In the genomic region with DNA sequence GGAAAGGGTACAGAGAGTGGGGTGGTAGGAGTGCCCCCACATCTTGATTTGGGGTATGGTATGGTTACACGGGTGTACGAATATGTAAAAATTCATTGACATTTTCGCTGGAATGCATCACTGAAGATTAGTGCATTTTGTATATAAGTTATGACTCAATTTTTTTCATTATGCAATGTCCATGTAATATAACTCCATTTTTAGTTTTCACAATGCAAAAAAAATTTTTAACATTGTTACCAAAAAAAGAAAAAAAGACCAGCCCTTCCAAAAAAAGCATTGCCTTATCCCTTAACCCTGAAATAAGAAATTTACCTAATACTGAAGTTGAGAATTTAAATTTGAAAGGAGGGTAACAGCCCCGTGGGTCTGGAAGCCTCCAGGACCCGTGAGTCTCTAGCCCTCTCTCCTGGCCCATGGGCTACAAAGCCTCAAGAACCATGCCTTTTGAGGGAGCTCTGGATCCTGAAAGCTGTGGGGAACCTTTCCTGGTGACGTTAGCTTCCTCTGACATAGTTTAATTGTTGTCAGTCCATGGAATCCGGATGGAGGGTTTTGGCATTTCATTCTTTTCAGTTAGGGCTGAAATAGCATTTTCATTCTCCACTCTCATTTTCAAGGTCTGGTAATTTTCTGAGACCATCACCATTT, we compare ENCODE assay signal across 20 cellular contexts. TPM values are rescaled to one million over a fixed set of nuclear protein-coding genes. Genes with fewer than 3 reads are reported as not detected.
DNase-seq lines count a peak whose midpoint lies in the region; ATAC-seq and TF ChIP-seq lines count a peak whose summit lies in the region.
"Had no signal": no experiment of that assay in that cellular context is flagged by ENCODE, and none has a peak within 500 bp of the region (broad histone marks: within the 10 kb centered on the region; RNA-seq: fewer than 3 reads in every experiment).

No MANE protein-coding gene starts in this region.

- peaks cover 49% of the 10 kb centered on the region for H3K4me1 Mint-ChIP-seq in chondrocyte (ENCODE audit: low read depth)
- H3K4me1 Mint-ChIP-seq in activated T-helper 2 cell treated with anti-CD3 and anti-CD28 coated beads, Interferon-gamma antibody, Interleukin-2, Interleukin-4, amounts not matched to agents 10 μg/mL and 5 μg/mL and 100 μg/mL, durations not matched to agents 14 hours and 24 hours and 36 hours (ENCODE audit: low read depth), result no peaks in the 10 kb centered on the region
- H3K4me1 Mint-ChIP-seq in T-helper 17 cell, result peaks cover 5% of the 10 kb centered on the region
- H3K4me1 Mint-ChIP-seq: activated T-helper 17 cell treated with anti-CD3 and anti-CD28 coated beads, Interleukin-2, amount 50 U/mL, for 72 hours; stimulated activated naive B cell treated with anti-CD40 and anti-IgM and Interleukin-4, amounts not matched to agents 10 μg/mL and 1 μg/mL and 100 μg/mL, for 72 hours had no signal

- ATAC-seq in T-helper 17 cell, result no peak
- ATAC-seq: activated T-helper 17 cell treated with anti-CD3 and anti-CD28 coated beads, Interleukin-2, amount 50 U/mL, for 72 hours; stimulated activated naive B cell treated with anti-CD40 and anti-IgM and Interleukin-4, amounts not matched to agents 10 μg/mL and 1 μg/mL and 100 μg/mL, for 72 hours had no signal

- peak; percentile 37 for TF ChIP-seq RAD21 in Ishikawa (IDR thresholded peaks at IDR 0.05; ENCODE audit: low read depth)

- DNase-seq in AG09319 (ENCODE audit: extremely low read depth, low read depth) (no peak), chondrocyte (ENCODE audit: low spot score) (no peak), lung microvascular endothelial cell (ENCODE audit: low read depth in 2 of 2) (peak; percentile 94), T-helper 17 cell (no peak), GM03348 (ENCODE audit: low spot score) (no peak), cortex of kidney (lab: John Stamatoyannopoulos, UW) (no peak)
- no peak for DNase-seq in activated T-helper 2 cell treated with anti-CD3 and anti-CD28 coated beads, Interferon-gamma antibody, Interleukin-2, Interleukin-4, amounts not matched to agents 10 μg/mL and 5 μg/mL and 100 μg/mL, durations not matched to agents 14 hours and 24 hours and 36 hours (ENCODE audit: low spot score)
- DNase-seq: activated CD4-positive, alpha-beta T cell treated with anti-CD3 and anti-CD28 coated beads for 1 hour; CD8-positive, alpha-beta memory T cell; cerebellar nuclear complex; DND-41; KG1; NCI-H1092; stimulated activated naive B cell treated with anti-CD40 and anti-IgM and Interleukin-4, amounts not matched to agents 10 μg/mL and 1 μg/mL and 100 μg/mL, for 72 hours; T1000 had no signal

- intact Hi-C loops in activated T-helper 2 cell treated with anti-CD3 and anti-CD28 coated beads, Interferon-gamma antibody, Interleukin-2, Interleukin-4, amounts not matched to agents 10 μg/mL and 5 μg/mL and 100 μg/mL, durations not matched to agents 14 hours and 24 hours and 36 hours (cut with micrococcal nuclease), result no loop called here

- H3K27ac Mint-ChIP-seq in chondrocyte (ENCODE audit: unreplicated experiment) (peak overlapping the region; percentile 85), T-helper 17 cell (no peak overlapping the region)
- no peak overlapping the region for H3K27ac Mint-ChIP-seq in activated T-helper 2 cell treated with anti-CD3 and anti-CD28 coated beads, Interferon-gamma antibody, Interleukin-2, Interleukin-4, amounts not matched to agents 10 μg/mL and 5 μg/mL and 100 μg/mL, durations not matched to agents 14 hours and 24 hours and 36 hours
- H3K27ac Mint-ChIP-seq: activated T-helper 17 cell treated with anti-CD3 and anti-CD28 coated beads, Interleukin-2, amount 50 U/mL, for 72 hours; CD8-positive, alpha-beta memory T cell; stimulated activated naive B cell treated with anti-CD40 and anti-IgM and Interleukin-4, amounts not matched to agents 10 μg/mL and 1 μg/mL and 100 μg/mL, for 72 hours had no signal

- no peaks in the 10 kb centered on the region for H3K9me3 ChIP-seq in T-helper 17 cell (ENCODE audit: control insufficient read depth, low read length, poor library complexity, severe bottlenecking)
- H3K9me3 ChIP-seq: neutrophil, right atrium auricular region, tibial nerve had no signal

- no peak for TF ChIP-seq EP300 in Ishikawa (IDR thresholded peaks at IDR 0.05; ENCODE audit: borderline replicate concordance)

- H3K4me3 Mint-ChIP-seq in chondrocyte (ENCODE audit: unreplicated experiment) (no peak overlapping the region), T-helper 17 cell (no peak overlapping the region)
- no peak overlapping the region for H3K4me3 Mint-ChIP-seq in activated T-helper 2 cell treated with anti-CD3 and anti-CD28 coated beads, Interferon-gamma antibody, Interleukin-2, Interleukin-4, amounts not matched to agents 10 μg/mL and 5 μg/mL and 100 μg/mL, durations not matched to agents 14 hours and 24 hours and 36 hours (ENCODE audit: low read depth)
- H3K4me3 Mint-ChIP-seq: activated T-helper 17 cell treated with anti-CD3 and anti-CD28 coated beads, Interleukin-2, amount 50 U/mL, for 72 hours; CD8-positive, alpha-beta memory T cell; stimulated activated naive B cell treated with anti-CD40 and anti-IgM and Interleukin-4, amounts not matched to agents 10 μg/mL and 1 μg/mL and 100 μg/mL, for 72 hours had no signal

- no peaks in the 10 kb centered on the region for H3K9me3 Mint-ChIP-seq in chondrocyte (ENCODE audit: low read depth)
- no peaks in the 10 kb centered on the region for H3K9me3 Mint-ChIP-seq in activated T-helper 2 cell treated with anti-CD3 and anti-CD28 coated beads, Interferon-gamma antibody, Interleukin-2, Interleukin-4, amounts not matched to agents 10 μg/mL and 5 μg/mL and 100 μg/mL, durations not matched to agents 14 hours and 24 hours and 36 hours
- H3K9me3 Mint-ChIP-seq: activated T-helper 17 cell treated with anti-CD3 and anti-CD28 coated beads, Interleukin-2, amount 50 U/mL, for 72 hours; CD8-positive, alpha-beta memory T cell; stimulated activated naive B cell treated with anti-CD40 and anti-IgM and Interleukin-4, amounts not matched to agents 10 μg/mL and 1 μg/mL and 100 μg/mL, for 72 hours had no signal

- H3K27me3 Mint-ChIP-seq in chondrocyte (ENCODE audit: low read depth), result no peaks in the 10 kb centered on the region
- peaks cover 22% of the 10 kb centered on the region for H3K27me3 Mint-ChIP-seq in activated T-helper 2 cell treated with anti-CD3 and anti-CD28 coated beads, Interferon-gamma antibody, Interleukin-2, Interleukin-4, amounts not matched to agents 10 μg/mL and 5 μg/mL and 100 μg/mL, durations not matched to agents 14 hours and 24 hours and 36 hours (ENCODE audit: low read depth)
- H3K27me3 Mint-ChIP-seq in T-helper 17 cell, result peaks cover 28% of the 10 kb centered on the region

- H3K36me3 Mint-ChIP-seq in chondrocyte (ENCODE audit: low read depth) (no peaks in the 10 kb centered on the region), T-helper 17 cell (ENCODE audit: low read depth) (no peaks in the 10 kb centered on the region)
- no peaks in the 10 kb centered on the region for H3K36me3 Mint-ChIP-seq in activated T-helper 2 cell treated with anti-CD3 and anti-CD28 coated beads, Interferon-gamma antibody, Interleukin-2, Interleukin-4, amounts not matched to agents 10 μg/mL and 5 μg/mL and 100 μg/mL, durations not matched to agents 14 hours and 24 hours and 36 hours (ENCODE audit: low read depth)
- H3K36me3 Mint-ChIP-seq: CD8-positive, alpha-beta memory T cell; stimulated activated naive B cell treated with anti-CD40 and anti-IgM and Interleukin-4, amounts not matched to agents 10 μg/mL and 1 μg/mL and 100 μg/mL, for 72 hours had no signal

- peak; percentile 3 for TF ChIP-seq CTCF in AG09319 (IDR thresholded peaks at IDR 0.05; ENCODE audit: low read depth, low read length)
- TF ChIP-seq CTCF in chondrocyte (IDR thresholded peaks at IDR 0.05), result peak; percentile 51

TF ChIP-seq in Ishikawa, 13 proteins besides CTCF, POLR2A, EP300 and RAD21 (continues in another document):
- TF ChIP-seq YY1 (IDR thresholded peaks at IDR 0.05; ENCODE audit: low read depth), result no peak
- no peak for TF ChIP-seq TCF12 (IDR thresholded peaks at IDR 0.05; ENCODE audit: low read depth)
- TF ChIP-seq, protein P1, sequence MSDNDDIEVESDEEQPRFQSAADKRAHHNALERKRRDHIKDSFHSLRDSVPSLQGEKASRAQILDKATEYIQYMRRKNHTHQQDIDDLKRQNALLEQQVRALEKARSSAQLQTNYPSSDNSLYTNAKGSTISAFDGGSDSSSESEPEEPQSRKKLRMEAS (IDR thresholded peaks at IDR 0.05), result no peak
- no peak for TF ChIP-seq TEAD4 (IDR thresholded peaks at IDR 0.05)
- TF ChIP-seq ZBTB7A (IDR thresholded peaks at IDR 0.05; ENCODE audit: low read depth), result no peak
- TF ChIP-seq NFIC (IDR thresholded peaks at IDR 0.05), result no peak
- TF ChIP-seq CEBPB (IDR thresholded peaks at IDR 0.05), result no peak
- TF ChIP-seq, protein P2, sequence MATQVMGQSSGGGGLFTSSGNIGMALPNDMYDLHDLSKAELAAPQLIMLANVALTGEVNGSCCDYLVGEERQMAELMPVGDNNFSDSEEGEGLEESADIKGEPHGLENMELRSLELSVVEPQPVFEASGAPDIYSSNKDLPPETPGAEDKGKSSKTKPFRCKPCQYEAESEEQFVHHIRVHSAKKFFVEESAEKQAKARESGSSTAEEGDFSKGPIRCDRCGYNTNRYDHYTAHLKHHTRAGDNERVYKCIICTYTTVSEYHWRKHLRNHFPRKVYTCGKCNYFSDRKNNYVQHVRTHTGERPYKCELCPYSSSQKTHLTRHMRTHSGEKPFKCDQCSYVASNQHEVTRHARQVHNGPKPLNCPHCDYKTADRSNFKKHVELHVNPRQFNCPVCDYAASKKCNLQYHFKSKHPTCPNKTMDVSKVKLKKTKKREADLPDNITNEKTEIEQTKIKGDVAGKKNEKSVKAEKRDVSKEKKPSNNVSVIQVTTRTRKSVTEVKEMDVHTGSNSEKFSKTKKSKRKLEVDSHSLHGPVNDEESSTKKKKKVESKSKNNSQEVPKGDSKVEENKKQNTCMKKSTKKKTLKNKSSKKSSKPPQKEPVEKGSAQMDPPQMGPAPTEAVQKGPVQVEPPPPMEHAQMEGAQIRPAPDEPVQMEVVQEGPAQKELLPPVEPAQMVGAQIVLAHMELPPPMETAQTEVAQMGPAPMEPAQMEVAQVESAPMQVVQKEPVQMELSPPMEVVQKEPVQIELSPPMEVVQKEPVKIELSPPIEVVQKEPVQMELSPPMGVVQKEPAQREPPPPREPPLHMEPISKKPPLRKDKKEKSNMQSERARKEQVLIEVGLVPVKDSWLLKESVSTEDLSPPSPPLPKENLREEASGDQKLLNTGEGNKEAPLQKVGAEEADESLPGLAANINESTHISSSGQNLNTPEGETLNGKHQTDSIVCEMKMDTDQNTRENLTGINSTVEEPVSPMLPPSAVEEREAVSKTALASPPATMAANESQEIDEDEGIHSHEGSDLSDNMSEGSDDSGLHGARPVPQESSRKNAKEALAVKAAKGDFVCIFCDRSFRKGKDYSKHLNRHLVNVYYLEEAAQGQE (IDR thresholded peaks at IDR 0.05; ENCODE audit: low read depth), result no peak
- no peak for TF ChIP-seq TAF1 (IDR thresholded peaks at IDR 0.05; ENCODE audit: low read depth)

RNA-seq across cellular contexts. Expression of a gene that starts 55.6 kb away (rescaled TPM):
- total RNA-seq in chondrocyte, result 808 to 1,105 TPM (median 1,102 TPM) in 3 replicates
- total RNA-seq in lung microvascular endothelial cell, result 169 and 219 TPM in 2 replicates
- total RNA-seq in activated T-helper 2 cell treated with anti-CD3 and anti-CD28 coated beads, Interferon-gamma antibody, Interleukin-2, Interleukin-4, amounts not matched to agents 10 μg/mL and 5 μg/mL and 100 μg/mL, durations not matched to agents 14 hours and 24 hours and 36 hours, result 133 and 134 TPM in 2 replicates
- 10 to 100 TPM; 36.8 to 88.9 TPM for total RNA-seq in T-helper 17 cell

Comparison
In these comparisons a context has a peak if more than half of its experiments do, and no peak if none do; other contexts are left out.
1. DNase-seq: peak in lung microvascular endothelial cell (2 of 2); none in AG09319 (single experiment), chondrocyte (single experiment), activated T-helper 2 cell treated with anti-CD3 and anti-CD28 coated beads, Interferon-gamma antibody, Interleukin-2, Interleukin-4, amounts not matched to agents 10 μg/mL and 5 μg/mL and 100 μg/mL, durations not matched to agents 14 hours and 24 hours and 36 hours (single experiment), T-helper 17 cell (0 of 3), GM03348 (single experiment) and cortex of kidney (single experiment).